In genomic region chr14:52789118-52789517, GRCh38 we compare ENCODE assay signal across 12 cellular contexts. TPM values are rescaled to one million over a fixed set of nuclear protein-coding genes. Genes with fewer than 3 reads are reported as not detected.
DNase-seq lines count a peak whose midpoint lies in the region; ATAC-seq and TF ChIP-seq lines count a peak whose summit lies in the region.
"Had no signal": no experiment of that assay in that cellular context is flagged by ENCODE, and none has a peak within 500 bp of the region (broad histone marks: within the 10 kb centered on the region; RNA-seq: fewer than 3 reads in every experiment).

No MANE protein-coding gene starts in this region.

- H3K27ac ChIP-seq in BLaER1 treated with 17β-estradiol and CSF1 and Interleukin-3, amounts not matched to agents 10 nM and 100 nM, result no peak overlapping the region
- no peak overlapping the region for H3K27ac ChIP-seq in mesenchymal stem cell (ENCODE audit: low read length, poor library complexity, severe bottlenecking)
- H3K27ac ChIP-seq: heart left ventricle had no signal

- no peak overlapping the region for H3K14ac ChIP-seq in mesenchymal stem cell (ENCODE audit: low read length in 2 of 2)

- H3K4me1 ChIP-seq in BLaER1 treated with 17β-estradiol and CSF1 and Interleukin-3, amounts not matched to agents 10 nM and 100 nM, result peaks cover 25 to 45% (median 28%) of the 10 kb centered on the region in 10 experiments
- peaks cover 4% of the 10 kb centered on the region for H3K4me1 ChIP-seq in mesenchymal stem cell (ENCODE audit: control insufficient read depth, insufficient read depth, low read depth, low read length)

- no peak for ATAC-seq in HG02571 (IDR thresholded peaks at IDR 0.05; ENCODE audit: unreplicated experiment)
- ATAC-seq in T-cell (replicated peaks in 1 of 4), result no peak
- ATAC-seq: activated CD4-positive, CD25-positive, alpha-beta regulatory T cell treated with anti-CD3 and anti-CD28 coated beads, Interleukin-2, amount 50 U/mL, for 24 hours; heart left ventricle had no signal

- peak overlapping the region; percentile 78 to 98 (median 90) for H3K4me2 ChIP-seq in BLaER1 treated with 17β-estradiol and CSF1 and Interleukin-3, amounts not matched to agents 10 nM and 100 nM
- H3K4me2 ChIP-seq in mesenchymal stem cell (ENCODE audit: low read length, poor library complexity, severe bottlenecking), result peak overlapping the region; percentile 29

- DNase-seq in HFFc6, result no peak
- DNase-seq in mesenchymal stem cell, result peak; percentile 13
- no peak for DNase-seq in AG20443 (ENCODE audit: low spot score)
- no peak for DNase-seq in NCI-H446 (lab: John Stamatoyannopoulos, UW)
- DNase-seq in T-cell, result no peak
- DNase-seq: DMS79 treated with DMSO at 0.1 percent for 48 hours; effector CD4-positive, alpha-beta T cell; heart left ventricle had no signal

- no peak overlapping the region for H2BK120ac ChIP-seq in mesenchymal stem cell (ENCODE audit: low read depth, low read length)

- peaks cover 0 to 38% (median 11%) of the 10 kb centered on the region in 11 experiments; a peak in 10 of 22 replicates for H3K36me3 ChIP-seq in BLaER1 treated with 17β-estradiol and CSF1 and Interleukin-3, amounts not matched to agents 10 nM and 100 nM
- no peaks in the 10 kb centered on the region for H3K36me3 ChIP-seq in mesenchymal stem cell (ENCODE audit: control insufficient read depth in 1 of 2, insufficient read depth in 2 of 2, low read depth in 1 of 2, low read length in 2 of 2)

- no peak for TF ChIP-seq CTCF in HFFc6 (IDR thresholded peaks at IDR 0.05)

- H3K4me3 Mint-ChIP-seq in HFFc6 (peak overlapping the region; percentile 74), T-cell (peak overlapping the region in 1 of 3 donors; percentile 13)
- H3K4me3 Mint-ChIP-seq in activated naive CD8-positive, alpha-beta T cell, result peak overlapping the region; percentile 14

- H3K9me3 Mint-ChIP-seq in HFFc6 (peaks cover 13% of the 10 kb centered on the region), T-cell (no peaks in the 10 kb centered on the region)
- no peaks in the 10 kb centered on the region for H3K9me3 Mint-ChIP-seq in activated naive CD8-positive, alpha-beta T cell (ENCODE audit: low read depth)

- H3K27ac Mint-ChIP-seq in HFFc6 (peak overlapping the region; percentile 23; the same call in 1 of the 2 replicates), T-cell (no peak overlapping the region)
- no peak overlapping the region for H3K27ac Mint-ChIP-seq in activated naive CD8-positive, alpha-beta T cell

- peak overlapping the region in 1 of 2 experiments; percentile 50 for H3K18ac ChIP-seq in mesenchymal stem cell (ENCODE audit: low read depth in 1 of 2, low read length in 2 of 2)

- no peak overlapping the region for H2AFZ ChIP-seq in mesenchymal stem cell (ENCODE audit: low read depth, low read length)

- WGBS in mesenchymal stem cell, result 29% methylated on average over 1 of the region's 2 CpGs

- H3K9ac ChIP-seq in BLaER1 treated with 17β-estradiol and CSF1 and Interleukin-3, amounts not matched to agents 10 nM and 100 nM, result peak overlapping the region in 5 of 11 experiments; percentile 5 to 86 (median 11); a peak in 4 of 22 replicates
- H3K9ac ChIP-seq in mesenchymal stem cell (ENCODE audit: low read length), result peak overlapping the region; percentile 57

- H3K27me3 ChIP-seq in BLaER1 treated with 17β-estradiol and CSF1 and Interleukin-3, amounts not matched to agents 10 nM and 100 nM, result no peaks in the 10 kb centered on the region
- H3K27me3 ChIP-seq in mesenchymal stem cell (ENCODE audit: control insufficient read depth in 1 of 2, insufficient read depth in 1 of 2, low read length in 2 of 2), result no peaks in the 10 kb centered on the region
- H3K27me3 ChIP-seq: heart left ventricle had no signal

- H3K4ac ChIP-seq in mesenchymal stem cell (ENCODE audit: low read depth in 1 of 2, low read length in 2 of 2), result no peak overlapping the region

- peak overlapping the region in 7 of 10 experiments; percentile 76 to 90 (median 82); a peak in 9 of 20 replicates for H3K4me3 ChIP-seq in BLaER1 treated with 17β-estradiol and CSF1 and Interleukin-3, amounts not matched to agents 10 nM and 100 nM
- peak overlapping the region in 1 of 2 experiments; percentile 96 for H3K4me3 ChIP-seq in mesenchymal stem cell (ENCODE audit: insufficient read depth in 1 of 2, low read depth in 1 of 2, low read length in 2 of 2)

- peaks cover 0 to 59% (median 6%) of the 10 kb centered on the region in 11 experiments; a peak in 8 of 22 replicates for H4K20me1 ChIP-seq in BLaER1 treated with 17β-estradiol and CSF1 and Interleukin-3, amounts not matched to agents 10 nM and 100 nM

- no peak overlapping the region for H3K23ac ChIP-seq in mesenchymal stem cell (ENCODE audit: low read length in 2 of 2)

- no peak overlapping the region for H4K91ac ChIP-seq in mesenchymal stem cell (ENCODE audit: low read length)

- peaks cover 5% of the 10 kb centered on the region for H3K79me1 ChIP-seq in mesenchymal stem cell (replicated peaks; ENCODE audit: low read length, poor library complexity, severe bottlenecking)

- POLR2A ChIA-PET in T-cell (lab: Charles Lee), result no interaction called here

- H2AK5ac ChIP-seq in mesenchymal stem cell (ENCODE audit: low read length, severe bottlenecking), result no peak overlapping the region

- no peak overlapping the region for H2BK12ac ChIP-seq in mesenchymal stem cell (ENCODE audit: low read length in 2 of 2)

- CTCF ChIA-PET in T-cell (lab: Charles Lee), result interaction anchor here in 1 of 2 donors (0.5 kb wide), 1 partner anchor 178 kb away, joined by 4 read pairs; no protein-coding TSS in a partner anchor

- H3K27me3 Mint-ChIP-seq in HFFc6 (ENCODE audit: insufficient read depth) (peaks cover 1% of the 10 kb centered on the region), T-cell (no peaks in the 10 kb centered on the region)
- H3K27me3 Mint-ChIP-seq in activated naive CD8-positive, alpha-beta T cell, result no peaks in the 10 kb centered on the region

- no peak overlapping the region for H4K8ac ChIP-seq in mesenchymal stem cell (ENCODE audit: low read length)

- H2BK15ac ChIP-seq in mesenchymal stem cell (ENCODE audit: low read depth, poor library complexity, severe bottlenecking), result no peak overlapping the region

- peaks cover 57% of the 10 kb centered on the region for H3K4me1 Mint-ChIP-seq in HFFc6 (ENCODE audit: low read depth)
- H3K4me1 Mint-ChIP-seq in activated naive CD8-positive, alpha-beta T cell (ENCODE audit: low read depth), result peaks cover 36% of the 10 kb centered on the region
- peaks cover 38 to 45% (median 44%) of the 10 kb centered on the region in 3 donors for H3K4me1 Mint-ChIP-seq in T-cell

- H3K9me3 ChIP-seq in BLaER1 treated with 17β-estradiol and CSF1 and Interleukin-3, amounts not matched to agents 10 nM and 100 nM (replicated peaks in 1 of 11), result no peaks in the 10 kb centered on the region
- H3K9me3 ChIP-seq in mesenchymal stem cell (ENCODE audit: control insufficient read depth, low read length), result no peaks in the 10 kb centered on the region
- H3K9me3 ChIP-seq: heart left ventricle had no signal

- H3K36me3 Mint-ChIP-seq in HFFc6 (ENCODE audit: low read depth), result peaks cover 21% of the 10 kb centered on the region
- peaks cover 2% of the 10 kb centered on the region for H3K36me3 Mint-ChIP-seq in activated naive CD8-positive, alpha-beta T cell
- no peaks in the 10 kb centered on the region for H3K36me3 Mint-ChIP-seq in T-cell

- H2BK5ac ChIP-seq in mesenchymal stem cell (ENCODE audit: low read depth, low read length, poor library complexity, severe bottlenecking), result no peak overlapping the region

RNA-seq across cellular contexts. Expression of gene GNPNAT1, which starts 2.3 kb away (rescaled TPM):
- total RNA-seq in HFFc6 (2021; fragmentation: NEBNext Ultra II Directional; extraction: Animal tissue kit (Norgen Biotek cat#: 25700)), result 10 to 100 TPM; 43.1 to 53.6 (median 47.2) TPM
- 24.7 TPM for polyA plus RNA-seq in mesenchymal stem cell (2013, experiment 1 of 2)
- polyA plus RNA-seq in mesenchymal stem cell (2013, experiment 2 of 2), result 30.8 TPM
- 10 to 100 TPM in 1 of 5 donors, 1 to 10 TPM in 4; 6.9 to 10.7 (median 8.9) TPM for total RNA-seq in T-cell

RNA-seq across cellular contexts. Expression of gene STYX, which starts 59.2 kb away (rescaled TPM):
- 10 to 100 TPM; 19.3 to 24.7 (median 22.8) TPM for total RNA-seq in HFFc6 (2021; fragmentation: NEBNext Ultra II Directional; extraction: Animal tissue kit (Norgen Biotek cat#: 25700))
- 16.8 TPM for polyA plus RNA-seq in mesenchymal stem cell (2013, experiment 1 of 2)
- polyA plus RNA-seq in mesenchymal stem cell (2013, experiment 2 of 2), result 17.3 TPM
- 10 to 100 TPM; 29.6 to 40.0 (median 36.9) TPM for total RNA-seq in T-cell
